34 cellular contexts compared by ENCODE assay signal in the genomic region with DNA sequence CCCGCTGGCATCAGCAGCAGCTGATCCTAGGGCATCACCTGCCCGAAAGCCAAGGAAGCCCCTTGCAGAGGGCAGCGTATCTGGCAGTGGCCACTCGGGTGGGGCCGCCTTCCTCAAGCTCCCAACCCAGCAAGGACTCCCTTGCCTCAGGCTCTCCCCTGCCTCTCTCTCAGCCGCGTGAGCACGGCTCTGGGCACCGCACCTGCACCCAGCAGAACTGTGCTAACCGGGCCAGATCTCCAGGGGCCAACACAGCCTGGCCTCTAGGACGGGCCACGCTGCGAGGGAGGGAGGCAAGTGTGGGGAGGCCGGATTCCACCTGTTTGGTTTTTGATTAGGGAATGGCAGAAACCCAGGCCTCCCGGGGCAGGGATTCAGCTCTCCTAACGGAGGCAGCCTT. TPM values are rescaled to one million over a fixed set of nuclear protein-coding genes. Genes with fewer than 3 reads are reported as not detected.
"Had no signal": no experiment of that assay in that cellular context is flagged by ENCODE, and none has a peak within 500 bp of the region (broad histone marks: within the 10 kb centered on the region; RNA-seq: fewer than 3 reads in every experiment).

No MANE protein-coding gene starts in this region.

- H3K27ac Mint-ChIP-seq: activated CD4-positive, alpha-beta memory T cell treated with anti-CD3 and anti-CD28 coated beads, Interleukin-2, amount 10 ng/mL, durations not matched to agents 7 days and 5 days; activated CD4-positive, alpha-beta T cell treated with anti-CD3 and anti-CD28 coated beads, Interleukin-2, amount 10 ng/mL, durations not matched to agents 7 days and 5 days; activated naive CD4-positive, alpha-beta T cell treated with anti-CD3 and anti-CD28 coated beads, Interleukin-2, amount 10 ng/mL, durations not matched to agents 7 days and 5 days; activated naive CD4-positive, alpha-beta T cell treated with anti-CD3 and anti-CD28 coated beads, Interleukin-2, amount 50 U/mL, for 72 hours; activated naive CD8-positive, alpha-beta T cell treated with anti-CD3 and anti-CD28 coated beads, Interleukin-2, amount 10 ng/mL, durations not matched to agents 7 days and 5 days; activated T-cell treated with anti-CD3 and anti-CD28 coated beads, Interleukin-2, amount 50 U/mL, for 24 hours; activated T-cell treated with anti-CD3 and anti-CD28 coated beads, Interleukin-2, amount 50 U/mL, for 72 hours; dendritic cell treated with granulocyte-macrophage colony-stimulating factor and Interleukin-4, amounts not matched to agents 40 ng/mL and 50 ng/mL, for 4 days; endodermal cell; T-helper 17 cell; T-helper 2 cell treated with Interferon-gamma antibody and Interleukin-4, amounts not matched to agents 5 μg/mL and 100 μg/mL, for 36 hours; WTC11 had no signal

- H3K27ac ChIP-seq: ascending aorta, brain microvascular endothelial cell, coronary artery, dorsolateral prefrontal cortex, esophagus muscularis mucosa, foreskin keratinocyte, gastrocnemius medialis, VCaP had no signal

- H3K27me3 Mint-ChIP-seq: activated CD4-positive, alpha-beta T cell treated with anti-CD3 and anti-CD28 coated beads, Interleukin-2, amount 10 ng/mL, durations not matched to agents 7 days and 5 days; activated T-cell treated with anti-CD3 and anti-CD28 coated beads, Interleukin-2, amount 50 U/mL, for 24 hours; central memory CD8-positive, alpha-beta T cell; T-helper 17 cell had no signal

- H3K4me3 ChIP-seq: ascending aorta, coronary artery, dorsolateral prefrontal cortex, esophagus muscularis mucosa, gastrocnemius medialis, heart left ventricle had no signal

- H3K4me1 ChIP-seq: ascending aorta, foreskin keratinocyte had no signal

- H3K4me3 Mint-ChIP-seq: activated CD4-positive, alpha-beta memory T cell treated with anti-CD3 and anti-CD28 coated beads, Interleukin-2, amount 10 ng/mL, durations not matched to agents 7 days and 5 days; activated CD4-positive, alpha-beta T cell treated with anti-CD3 and anti-CD28 coated beads, Interleukin-2, amount 10 ng/mL, durations not matched to agents 7 days and 5 days; activated naive CD4-positive, alpha-beta T cell treated with anti-CD3 and anti-CD28 coated beads, Interleukin-2, amount 10 ng/mL, durations not matched to agents 7 days and 5 days; activated naive CD8-positive, alpha-beta T cell treated with anti-CD3 and anti-CD28 coated beads, Interleukin-2, amount 10 ng/mL, durations not matched to agents 7 days and 5 days; activated T-cell treated with anti-CD3 and anti-CD28 coated beads, Interleukin-2, amount 50 U/mL, for 24 hours; activated T-cell treated with anti-CD3 and anti-CD28 coated beads, Interleukin-2, amount 50 U/mL, for 72 hours; central memory CD8-positive, alpha-beta T cell; dendritic cell treated with granulocyte-macrophage colony-stimulating factor and Interleukin-4, amounts not matched to agents 40 ng/mL and 50 ng/mL, for 4 days; endodermal cell; T-helper 17 cell; T-helper 2 cell treated with Interferon-gamma antibody and Interleukin-4, amounts not matched to agents 5 μg/mL and 100 μg/mL, for 36 hours; WTC11 had no signal

- H3K36me3 Mint-ChIP-seq: activated naive CD4-positive, alpha-beta T cell treated with anti-CD3 and anti-CD28 coated beads, Interleukin-2, amount 10 ng/mL, durations not matched to agents 7 days and 5 days; activated naive CD4-positive, alpha-beta T cell treated with anti-CD3 and anti-CD28 coated beads, Interleukin-2, amount 50 U/mL, for 72 hours; activated naive CD8-positive, alpha-beta T cell treated with anti-CD3 and anti-CD28 coated beads, Interleukin-2, amount 10 ng/mL, durations not matched to agents 7 days and 5 days; WTC11 had no signal

- H3K27me3 ChIP-seq: ascending aorta, brain microvascular endothelial cell, foreskin keratinocyte, gastrocnemius medialis, heart left ventricle had no signal

- H3K9me3 ChIP-seq: ascending aorta, esophagus muscularis mucosa, gastrocnemius medialis, heart left ventricle had no signal

- ATAC-seq: activated naive CD4-positive, alpha-beta T cell treated with anti-CD3 and anti-CD28 coated beads, Interleukin-2, amount 50 U/mL, for 72 hours; activated T-cell treated with anti-CD3 and anti-CD28 coated beads, Interleukin-2, amount 50 U/mL, for 72 hours; foreskin keratinocyte; gastrocnemius medialis; heart left ventricle; T-helper 17 cell; WTC11 had no signal

- FAIRE-seq: bronchial epithelial cell had no signal

- DNase-seq: activated CD4-positive, alpha-beta memory T cell treated with anti-CD3 and anti-CD28 coated beads, Interleukin-2, amount 10 ng/mL, durations not matched to agents 7 days and 5 days; activated CD4-positive, alpha-beta T cell treated with anti-CD3 and anti-CD28 coated beads for 1 hour; activated CD4-positive, alpha-beta T cell treated with anti-CD3 and anti-CD28 coated beads for 4 hours; activated CD4-positive, alpha-beta T cell treated with anti-CD3 and anti-CD28 coated beads, Interleukin-2, amount 10 ng/mL, durations not matched to agents 7 days and 5 days; activated CD4-positive, alpha-beta T cell treated with anti-CD3 and anti-CD28 coated beads, Interleukin-2, amount 50 U/mL, for 4 hours; activated CD8-positive, alpha-beta memory T cell treated with anti-CD3 and anti-CD28 coated beads, Interleukin-2, amount 50 U/mL, for 48 hours; activated gamma-delta T cell; activated naive CD4-positive, alpha-beta T cell; activated naive CD4-positive, alpha-beta T cell treated with anti-CD3 and anti-CD28 coated beads, Interleukin-2, amount 10 ng/mL, durations not matched to agents 7 days and 5 days; activated naive CD8-positive, alpha-beta T cell treated with anti-CD3 and anti-CD28 coated beads, Interleukin-2, amount 10 ng/mL, durations not matched to agents 7 days and 5 days; activated T-cell treated with anti-CD3 and anti-CD28 coated beads for 4 hours; activated T-cell treated with anti-CD3 and anti-CD28 coated beads, Interleukin-2, amount 50 U/mL, for 24 hours; activated T-cell treated with anti-CD3 and anti-CD28 coated beads, Interleukin-2, amount 50 U/mL, for 72 hours; brain microvascular endothelial cell; dorsolateral prefrontal cortex; effector memory CD4-positive, alpha-beta T cell; endodermal cell; foreskin keratinocyte; gastrocnemius medialis; glutamatergic neuron; heart left ventricle; T-helper 1 cell; T-helper 17 cell; T1000 had no signal

- H3K36me3 ChIP-seq: ascending aorta, brain microvascular endothelial cell, esophagus muscularis mucosa, gastrocnemius medialis, heart left ventricle had no signal

- H3K4me1 Mint-ChIP-seq: central memory CD8-positive, alpha-beta T cell had no signal

- H3K9me3 Mint-ChIP-seq: activated CD4-positive, alpha-beta memory T cell treated with anti-CD3 and anti-CD28 coated beads, Interleukin-2, amount 10 ng/mL, durations not matched to agents 7 days and 5 days; activated CD4-positive, alpha-beta T cell treated with anti-CD3 and anti-CD28 coated beads, Interleukin-2, amount 10 ng/mL, durations not matched to agents 7 days and 5 days; activated naive CD4-positive, alpha-beta T cell treated with anti-CD3 and anti-CD28 coated beads, Interleukin-2, amount 10 ng/mL, durations not matched to agents 7 days and 5 days; activated naive CD4-positive, alpha-beta T cell treated with anti-CD3 and anti-CD28 coated beads, Interleukin-2, amount 50 U/mL, for 72 hours; activated naive CD8-positive, alpha-beta T cell treated with anti-CD3 and anti-CD28 coated beads, Interleukin-2, amount 10 ng/mL, durations not matched to agents 7 days and 5 days; activated T-cell treated with anti-CD3 and anti-CD28 coated beads, Interleukin-2, amount 50 U/mL, for 24 hours; activated T-cell treated with anti-CD3 and anti-CD28 coated beads, Interleukin-2, amount 50 U/mL, for 72 hours; central memory CD8-positive, alpha-beta T cell; endodermal cell; T-helper 2 cell treated with Interferon-gamma antibody and Interleukin-4, amounts not matched to agents 5 μg/mL and 100 μg/mL, for 36 hours; WTC11 had no signal

RNA-seq across cellular contexts. Expression of gene COL9A3, which starts 32.4 kb away (rescaled TPM):
- total RNA-seq: activated CD4-positive, alpha-beta memory T cell treated with anti-CD3 and anti-CD28 coated beads, Interleukin-2, amount 10 ng/mL, durations not matched to agents 7 days and 5 days; activated CD4-positive, alpha-beta T cell treated with anti-CD3 and anti-CD28 coated beads, Interleukin-2, amount 10 ng/mL, durations not matched to agents 7 days and 5 days; activated naive CD4-positive, alpha-beta T cell treated with anti-CD3 and anti-CD28 coated beads, Interleukin-2, amount 50 U/mL, for 72 hours; bronchial epithelial cell; T-helper 17 cell had no signal
